ENCODE assay signal across 16 cellular contexts in genomic region chr2:122167561-122167960, GRCh38.
"Had no signal": no experiment of that assay in that cellular context is flagged by ENCODE, and none has a peak within 500 bp of the region (broad histone marks: within the 10 kb centered on the region; RNA-seq: fewer than 3 reads in every experiment).

No MANE protein-coding gene starts in this region.

- DNase-seq: activated B cell treated with CpG ODN at 0.5 μM for 24 hours; activated CD4-positive, alpha-beta T cell treated with anti-CD3 and anti-CD28 coated beads for 48 hours; activated CD8-positive, alpha-beta memory T cell treated with anti-CD3 and anti-CD28 coated beads, Interleukin-2, amount 50 U/mL, for 4 hours; activated CD8-positive, alpha-beta T cell treated with anti-CD3 and anti-CD28 coated beads, Interleukin-2, amount 10 ng/mL, durations not matched to agents 7 days and 5 days; activated gamma-delta T cell; activated T-cell treated with anti-CD3 and anti-CD28 coated beads, Interleukin-2, amount 50 U/mL, for 48 hours; body of pancreas; central memory CD4-positive, alpha-beta T cell; effector CD4-positive, alpha-beta T cell; esophagus squamous epithelium; left colon; stimulated activated CD4-positive, alpha-beta T cell treated with anti-CD3 and anti-CD28 coated beads, Interleukin-4, amount 100 ng/mL, for 1 hour; stimulated activated naive CD4-positive, alpha-beta T cell treated with Interleukin-2 at 50 U/mL for 16 hours; substantia nigra; T-helper 2 cell had no signal

- ATAC-seq: activated CD8-positive, alpha-beta T cell treated with anti-CD3 and anti-CD28 coated beads, Interleukin-2, amount 10 ng/mL, durations not matched to agents 7 days and 5 days; activated naive CD4-positive, alpha-beta T cell treated with anti-CD3 and anti-CD28 coated beads, Interleukin-2, amount 50 U/mL, for 72 hours; body of pancreas; left colon had no signal
